1 cellular context compared by ENCODE assay signal in the genomic region with DNA sequence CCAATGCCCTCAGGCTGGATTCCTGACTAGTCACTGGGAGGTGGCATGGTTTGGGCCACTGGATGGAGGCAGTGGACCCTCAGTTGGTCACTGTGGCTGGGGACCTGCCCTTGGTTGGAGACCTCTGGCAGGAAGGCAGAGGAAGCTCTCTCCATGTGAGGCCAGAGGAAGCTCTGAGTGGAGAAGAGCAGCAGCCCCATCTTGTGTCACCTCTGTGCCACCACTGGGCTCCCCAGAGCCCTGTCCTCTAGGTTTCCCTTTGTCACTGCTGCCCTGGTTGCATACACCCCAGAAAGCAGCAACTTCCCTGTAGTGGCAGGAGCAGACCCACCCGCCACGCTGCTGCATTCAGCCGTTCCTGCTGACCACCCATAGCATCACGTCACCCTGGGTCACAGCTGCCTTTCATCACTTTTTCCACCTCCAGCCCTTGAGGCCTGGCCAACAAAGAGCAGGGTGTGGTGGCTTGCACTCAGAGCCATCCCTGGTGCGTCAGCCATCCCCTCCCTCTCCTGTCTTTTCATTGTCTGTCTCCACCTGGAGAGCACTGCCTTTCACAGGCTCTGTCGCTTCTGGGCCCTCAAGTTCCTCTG.
TF ChIP-seq lines count a peak whose summit lies in the region.

No MANE protein-coding gene starts in this region.

TF ChIP-seq in HCT116, 20 proteins besides CTCF, POLR2A, EP300 and RAD21 (continued from another document):
- TF ChIP-seq, protein P1, sequence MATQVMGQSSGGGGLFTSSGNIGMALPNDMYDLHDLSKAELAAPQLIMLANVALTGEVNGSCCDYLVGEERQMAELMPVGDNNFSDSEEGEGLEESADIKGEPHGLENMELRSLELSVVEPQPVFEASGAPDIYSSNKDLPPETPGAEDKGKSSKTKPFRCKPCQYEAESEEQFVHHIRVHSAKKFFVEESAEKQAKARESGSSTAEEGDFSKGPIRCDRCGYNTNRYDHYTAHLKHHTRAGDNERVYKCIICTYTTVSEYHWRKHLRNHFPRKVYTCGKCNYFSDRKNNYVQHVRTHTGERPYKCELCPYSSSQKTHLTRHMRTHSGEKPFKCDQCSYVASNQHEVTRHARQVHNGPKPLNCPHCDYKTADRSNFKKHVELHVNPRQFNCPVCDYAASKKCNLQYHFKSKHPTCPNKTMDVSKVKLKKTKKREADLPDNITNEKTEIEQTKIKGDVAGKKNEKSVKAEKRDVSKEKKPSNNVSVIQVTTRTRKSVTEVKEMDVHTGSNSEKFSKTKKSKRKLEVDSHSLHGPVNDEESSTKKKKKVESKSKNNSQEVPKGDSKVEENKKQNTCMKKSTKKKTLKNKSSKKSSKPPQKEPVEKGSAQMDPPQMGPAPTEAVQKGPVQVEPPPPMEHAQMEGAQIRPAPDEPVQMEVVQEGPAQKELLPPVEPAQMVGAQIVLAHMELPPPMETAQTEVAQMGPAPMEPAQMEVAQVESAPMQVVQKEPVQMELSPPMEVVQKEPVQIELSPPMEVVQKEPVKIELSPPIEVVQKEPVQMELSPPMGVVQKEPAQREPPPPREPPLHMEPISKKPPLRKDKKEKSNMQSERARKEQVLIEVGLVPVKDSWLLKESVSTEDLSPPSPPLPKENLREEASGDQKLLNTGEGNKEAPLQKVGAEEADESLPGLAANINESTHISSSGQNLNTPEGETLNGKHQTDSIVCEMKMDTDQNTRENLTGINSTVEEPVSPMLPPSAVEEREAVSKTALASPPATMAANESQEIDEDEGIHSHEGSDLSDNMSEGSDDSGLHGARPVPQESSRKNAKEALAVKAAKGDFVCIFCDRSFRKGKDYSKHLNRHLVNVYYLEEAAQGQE (IDR thresholded peaks at IDR 0.05; ENCODE audit: low read depth) = no peak
- TF ChIP-seq ZNF274 (IDR thresholded peaks at IDR 0.05; ENCODE audit: low read depth, low read length) (no peak), POLR2AphosphoS5 (IDR thresholded peaks at IDR 0.05; ENCODE audit: low read depth, low read length) (no peak), EZH2phosphoT487 (IDR thresholded peaks at IDR 0.05; ENCODE audit: borderline replicate concordance) (no peak), ZFX (IDR thresholded peaks at IDR 0.05) (no peak), YY1 (IDR thresholded peaks at IDR 0.05; ENCODE audit: extremely low read depth, insufficient replicate concordance, low read depth, low read length) (no peak), JUND (IDR thresholded peaks at IDR 0.05) (no peak), SP1 (IDR thresholded peaks at IDR 0.05; ENCODE audit: low read depth) (no peak), EZH2 (IDR thresholded peaks at IDR 0.05) (no peak), SIN3A (IDR thresholded peaks at IDR 0.05; ENCODE audit: low read depth) (no peak), EGR1 (IDR thresholded peaks at IDR 0.05; ENCODE audit: low read depth) (no peak), SRF (IDR thresholded peaks at IDR 0.05; ENCODE audit: low read depth) (no peak), CEBPB (IDR thresholded peaks at IDR 0.05; ENCODE audit: low read depth) (no peak)
- TF ChIP-seq, protein P2, sequence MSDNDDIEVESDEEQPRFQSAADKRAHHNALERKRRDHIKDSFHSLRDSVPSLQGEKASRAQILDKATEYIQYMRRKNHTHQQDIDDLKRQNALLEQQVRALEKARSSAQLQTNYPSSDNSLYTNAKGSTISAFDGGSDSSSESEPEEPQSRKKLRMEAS (IDR thresholded peaks at IDR 0.05) = no peak
- TF ChIP-seq, protein P3, sequence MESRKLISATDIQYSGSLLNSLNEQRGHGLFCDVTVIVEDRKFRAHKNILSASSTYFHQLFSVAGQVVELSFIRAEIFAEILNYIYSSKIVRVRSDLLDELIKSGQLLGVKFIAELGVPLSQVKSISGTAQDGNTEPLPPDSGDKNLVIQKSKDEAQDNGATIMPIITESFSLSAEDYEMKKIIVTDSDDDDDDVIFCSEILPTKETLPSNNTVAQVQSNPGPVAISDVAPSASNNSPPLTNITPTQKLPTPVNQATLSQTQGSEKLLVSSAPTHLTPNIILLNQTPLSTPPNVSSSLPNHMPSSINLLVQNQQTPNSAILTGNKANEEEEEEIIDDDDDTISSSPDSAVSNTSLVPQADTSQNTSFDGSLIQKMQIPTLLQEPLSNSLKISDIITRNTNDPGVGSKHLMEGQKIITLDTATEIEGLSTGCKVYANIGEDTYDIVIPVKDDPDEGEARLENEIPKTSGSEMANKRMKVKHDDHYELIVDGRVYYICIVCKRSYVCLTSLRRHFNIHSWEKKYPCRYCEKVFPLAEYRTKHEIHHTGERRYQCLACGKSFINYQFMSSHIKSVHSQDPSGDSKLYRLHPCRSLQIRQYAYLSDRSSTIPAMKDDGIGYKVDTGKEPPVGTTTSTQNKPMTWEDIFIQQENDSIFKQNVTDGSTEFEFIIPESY (IDR thresholded peaks at IDR 0.05; ENCODE audit: extremely low read depth, insufficient replicate concordance, low read length) = no peak
